In genomic region chr10:119178371-119179119, GRCh38 we compare ENCODE assay signal across 8 cellular contexts. TPM values are rescaled to one million over a fixed set of nuclear protein-coding genes. Genes with fewer than 3 reads are reported as not detected.
DNase-seq lines count a peak whose midpoint lies in the region; ATAC-seq and TF ChIP-seq lines count a peak whose summit lies in the region.

PRDX3 (minus strand) TSS chr10:119178812; CDS start chr10:119178790, 22 bp downstream.

- H3K27me3 ChIP-seq in RWPE2 (ENCODE audit: insufficient read depth, poor library complexity, severe bottlenecking) (no peaks in the 10 kb centered on the region), neural cell (ENCODE audit: insufficient read depth, low read depth, low read length) (no peaks in the 10 kb centered on the region), stomach smooth muscle (ENCODE audit: control insufficient read depth in 1 of 2, insufficient read depth in 2 of 2, low read length in 2 of 2) (no peaks in the 10 kb centered on the region)

- H3K9ac ChIP-seq in neural cell (ENCODE audit: low read length) (peak within 1 kb of the TSS; percentile 90), stomach smooth muscle (ENCODE audit: low read length in 2 of 2) (peak within 1 kb of the TSS; percentile 93 to 95)

- H2AFZ ChIP-seq in neural cell (ENCODE audit: low read depth, low read length): peak within 1 kb of the TSS; percentile 83

- peak; percentile 97 for ATAC-seq in RWPE2 (ENCODE audit: low read depth)

- no peak for TF ChIP-seq CTCF in RWPE2 (IDR thresholded peaks at IDR 0.05; ENCODE audit: poor library complexity, severe bottlenecking)
- TF ChIP-seq CTCF in fibroblast of the aortic adventitia (IDR thresholded peaks at IDR 0.05; ENCODE audit: insufficient read depth, low read length): no peak
- peak; percentile 31 for TF ChIP-seq CTCF in neural cell (IDR thresholded peaks at IDR 0.05; ENCODE audit: poor library complexity, severe bottlenecking)

- H3K4me2 ChIP-seq in neural cell (ENCODE audit: low read length): peak within 1 kb of the TSS; percentile 79

- H3K4me3 ChIP-seq in RWPE2 (ENCODE audit: severe bottlenecking) (peak within 1 kb of the TSS; percentile 100), fibroblast of the aortic adventitia (ENCODE audit: low read depth, low read length) (peak within 1 kb of the TSS; percentile 98), neural cell (ENCODE audit: low read length) (peak within 1 kb of the TSS; percentile 85), stomach smooth muscle (ENCODE audit: low read length in 2 of 2) (peak within 1 kb of the TSS; percentile 94 to 100)

- H3K4me1 ChIP-seq in RWPE2 (ENCODE audit: insufficient read depth, poor library complexity, severe bottlenecking): peaks cover 6% of the 10 kb centered on the region
- H3K4me1 ChIP-seq in stomach smooth muscle (ENCODE audit: control insufficient read depth, insufficient read depth, low read length): peaks cover 16% of the 10 kb centered on the region

- peaks cover 24% of the 10 kb centered on the region for H3K79me2 ChIP-seq in neural cell (replicated peaks; ENCODE audit: insufficient read depth, low read length)

- H3F3A ChIP-seq in neural cell (ENCODE audit: insufficient read depth, low read length, poor library complexity, severe bottlenecking): no peaks in the 10 kb centered on the region

- H3K9me2 ChIP-seq in neural cell (ENCODE audit: insufficient read depth, low read length): no peaks in the 10 kb centered on the region

- peak; percentile 94 for DNase-seq in ELF-1 (ENCODE audit: low read depth, low spot score)
- DNase-seq in H4 (ENCODE audit: low spot score): peak; percentile 87
- DNase-seq in LoVo (ENCODE audit: low spot score): peak; percentile 92
- peak; percentile 91 for DNase-seq in RWPE2 (ENCODE audit: low spot score)
- DNase-seq in activated T-helper 9 cell treated with anti-CD3 and anti-CD28 coated beads, Interleukin-2, amount 50 U/mL, for 16 hours (ENCODE audit: low read depth): peak; percentile 90
- peak; percentile 81 for DNase-seq in fibroblast of the aortic adventitia (ENCODE audit: low read depth)

- TF ChIP-seq EP300 in neural cell (conservative IDR thresholded peaks at IDR 0.05; ENCODE audit: poor library complexity, severe bottlenecking): peak; percentile 52

- H3K9me3 ChIP-seq in RWPE2 (ENCODE audit: severe bottlenecking) (no peaks in the 10 kb centered on the region), neural cell (ENCODE audit: low read length) (no peaks in the 10 kb centered on the region), stomach smooth muscle (ENCODE audit: control insufficient read depth in 2 of 2, low read length in 2 of 2) (no peaks in the 10 kb centered on the region)

- H3K27ac ChIP-seq in RWPE2 (ENCODE audit: poor library complexity, severe bottlenecking) (peak within 1 kb of the TSS; percentile 61), neural cell (ENCODE audit: low read length) (peak within 1 kb of the TSS; percentile 96), stomach smooth muscle (ENCODE audit: low read length) (peak within 1 kb of the TSS; percentile 68)

- H3K36me3 ChIP-seq in RWPE2 (ENCODE audit: low read depth) (peaks cover 33% of the 10 kb centered on the region), neural cell (ENCODE audit: insufficient read depth, low read length) (no peaks in the 10 kb centered on the region), stomach smooth muscle (ENCODE audit: control insufficient read depth in 2 of 2, insufficient read depth in 2 of 2, low read length in 2 of 2) (peaks cover 6% of the 10 kb centered on the region in 2 donors)

- H4K20me1 ChIP-seq in neural cell (ENCODE audit: insufficient read depth): no peaks in the 10 kb centered on the region

- no peak for TF ChIP-seq RAD21 in neural cell (conservative IDR thresholded peaks at IDR 0.05)

TF ChIP-seq in neural cell, 6 proteins besides CTCF, POLR2A, EP300 and RAD21:
- TF ChIP-seq REST (IDR thresholded peaks at IDR 0.05; ENCODE audit: borderline replicate concordance) (peak; percentile 90), EZH2 (IDR thresholded peaks at IDR 0.05; ENCODE audit: borderline replicate concordance, insufficient read depth, low read length, poor library complexity, severe bottlenecking) (no peak), MXI1 (conservative IDR thresholded peaks at IDR 0.05; ENCODE audit: poor library complexity, severe bottlenecking) (peak; percentile 78), POLR2AphosphoS5 (IDR thresholded peaks at IDR 0.05) (peak; percentile 99), TAF1 (IDR thresholded peaks at IDR 0.05; ENCODE audit: low read depth) (peak; percentile 99)

RNA-seq across cellular contexts. Expression of gene PRDX3, which starts in this region (rescaled TPM):
- total RNA-seq in H4 (2014; rRNA removed; shearing (Covaris generic)): 315 and 406 TPM in 2 replicates
- 67.0 and 189 TPM in 2 replicates for total RNA-seq in fibroblast of the aortic adventitia (ENCODE audit: low replicate concordance)
- 234 and 258 TPM in 2 replicates for polyA plus RNA-seq in neural cell
- polyA minus RNA-seq in neural cell: 120 and 121 TPM in 2 replicates

Comparison
In these comparisons a context has a peak if more than half of its experiments do, and no peak if none do; other contexts are left out.
1. Peak in every context shown above with its lines: DNase-seq, ATAC-seq, H3K4me3 ChIP-seq and H3K27ac ChIP-seq.